ENCODE assay signal across 8 cellular contexts in genomic region chr14:52706286-52706685, GRCh38. TPM values are rescaled to one million over a fixed set of nuclear protein-coding genes. Genes with fewer than 3 reads are reported as not detected.
A peak's percentile ranks its signal among the peaks of the same experiment; 100 is the strongest.
DNase-seq lines count a peak whose midpoint lies in the region; ATAC-seq and TF ChIP-seq lines count a peak whose summit lies in the region.

No MANE protein-coding gene starts in this region.

- H3K36me3 Mint-ChIP-seq in T-helper 17 cell (ENCODE audit: low read depth) (no peaks in the 10 kb centered on the region), nephron (ENCODE audit: low read depth) (peaks cover 37% of the 10 kb centered on the region)

- H3K27ac ChIP-seq in cingulate gyrus (ENCODE audit: low read depth, low read length), result peak overlapping the region; percentile 93

- DNase-seq in NCI-H82 (lab: John Stamatoyannopoulos, UW) (peak; percentile 22), NCI-H82 treated with DMSO at 0.1 percent for 48 hours (lab: John Stamatoyannopoulos, UW; ENCODE audit: unreplicated experiment) (no peak), T-helper 17 cell (peak in 1 of 3 donors; percentile 19), GM10266 (ENCODE audit: extremely low spot score) (no peak), NCI-H446 (lab: John Stamatoyannopoulos, UW) (no peak), NCI-H1694 (lab: John Stamatoyannopoulos, UW) (no peak)

- peaks cover 21% of the 10 kb centered on the region for H3K4me1 Mint-ChIP-seq in T-helper 17 cell
- H3K4me1 Mint-ChIP-seq in nephron, result peaks cover 21% of the 10 kb centered on the region

- H3K27ac Mint-ChIP-seq in T-helper 17 cell (peak overlapping the region; percentile 98), nephron (peak overlapping the region; percentile 94 to 98 (median 98))

- H3K9me3 ChIP-seq in T-helper 17 cell (ENCODE audit: control insufficient read depth, low read length, poor library complexity, severe bottlenecking), result no peaks in the 10 kb centered on the region

- no peaks in the 10 kb centered on the region for H3K9me3 Mint-ChIP-seq in nephron

- H3K27me3 Mint-ChIP-seq in T-helper 17 cell, result no peaks in the 10 kb centered on the region
- no peaks in the 10 kb centered on the region for H3K27me3 Mint-ChIP-seq in nephron (ENCODE audit: low read depth)

- peak; percentile 40 for ATAC-seq in T-helper 17 cell

- TF ChIP-seq CTCF in nephron (IDR thresholded peaks at IDR 0.05; ENCODE audit: unreplicated experiment in 3 of 3) (no peak), GM10266 (IDR thresholded peaks at IDR 0.05; ENCODE audit: control insufficient read depth, insufficient read depth, low read depth, missing control alignments) (no peak)

- H3K4me3 Mint-ChIP-seq in T-helper 17 cell, result peak overlapping the region; percentile 98
- peak overlapping the region; percentile 99 to 100 (median 100) for H3K4me3 Mint-ChIP-seq in nephron

RNA-seq across cellular contexts. Expression of gene PSMC6, which starts 0.7 kb away (rescaled TPM):
- total RNA-seq in T-helper 17 cell, result 100 to 1,000 TPM; 110 to 117 TPM

RNA-seq across cellular contexts. Expression of gene ERO1A, which starts 10.9 kb away (rescaled TPM):
- total RNA-seq in T-helper 17 cell, result 10 to 100 TPM; 90.6 to 92.6 TPM

RNA-seq across cellular contexts. Expression of gene STYX, which starts 23.7 kb away (rescaled TPM):
- total RNA-seq in T-helper 17 cell, result 10 to 100 TPM; 27.8 to 30.7 TPM
